Comparison of ENCODE assay signal across 14 cellular contexts in the genomic region with DNA sequence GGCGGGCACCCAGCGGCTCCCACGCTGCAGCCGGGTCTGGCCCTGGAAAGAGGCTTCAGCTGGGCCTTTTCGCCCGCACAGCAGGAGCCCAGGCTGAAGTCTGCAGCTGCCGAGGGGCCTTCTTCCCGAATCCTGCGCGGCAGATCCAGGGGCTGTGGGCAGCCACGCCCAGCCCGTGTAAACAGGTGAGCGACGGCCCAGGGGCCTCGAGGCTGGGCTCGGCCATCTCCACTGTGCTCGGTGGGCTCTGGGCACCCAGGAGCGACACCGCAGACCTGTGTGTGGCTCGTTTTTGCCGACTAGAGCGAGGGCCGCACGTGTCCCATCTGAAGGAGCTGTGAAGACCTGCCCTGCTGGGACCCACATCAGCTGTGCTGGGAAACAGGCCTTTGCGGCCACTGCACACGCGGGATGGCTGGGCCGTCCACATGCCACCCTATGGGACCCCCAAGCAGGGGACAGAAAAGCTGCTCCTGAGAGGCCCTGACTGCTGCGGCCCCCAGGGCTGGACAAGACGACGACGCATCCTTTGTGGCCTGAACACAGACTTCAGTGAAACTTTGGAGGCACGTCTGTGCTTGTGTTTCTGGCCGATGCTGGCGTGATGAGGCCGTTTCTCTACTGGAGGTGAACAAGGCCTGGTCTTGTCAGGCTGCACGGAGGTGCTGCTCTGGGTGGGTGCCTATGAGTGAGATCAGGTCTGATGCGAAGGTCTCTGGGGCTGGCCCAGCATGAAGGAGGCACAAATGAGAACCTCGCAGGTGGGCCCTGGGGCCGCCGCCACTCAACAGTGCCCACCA. TPM values are rescaled to one million over a fixed set of nuclear protein-coding genes. Genes with fewer than 3 reads are reported as not detected.
A peak's percentile ranks its signal among the peaks of the same experiment; 100 is the strongest.
DNase-seq lines count a peak whose midpoint lies in the region; ATAC-seq, FAIRE-seq and TF ChIP-seq lines count a peak whose summit lies in the region.
"Had no signal": no experiment of that assay in that cellular context is flagged by ENCODE, and none has a peak within 500 bp of the region (broad histone marks: within the 10 kb centered on the region; RNA-seq: fewer than 3 reads in every experiment).

No MANE protein-coding gene starts in this region.

- no peak overlapping the region for H3K4me2 ChIP-seq in H1 (ENCODE audit: insufficient read depth in 1 of 2, low read depth in 2 of 2, low read length in 2 of 2)
- no peak overlapping the region for H3K4me2 ChIP-seq in keratinocyte (ENCODE audit: control insufficient read depth, extremely low read depth, insufficient read depth, low read depth, low read length)

- FAIRE-seq in H1 (lab: Jason Lieb, UNC) (no peak), keratinocyte (lab: Jason Lieb, UNC) (peak; percentile 86), small intestine (lab: Jason Lieb, UNC) (no peak)
- FAIRE-seq: D721Med, G401.6 had no signal

- POLR2A ChIA-PET in H1 (lab: Charles Lee; ENCODE audit: partially characterized antibody): interaction anchor here (0.6 to 9.0 kb wide), 5 partner anchors 7 to 339 kb away, joined by 3 to 77 read pairs (median 3); partner anchors contain the start of gene APRT
- POLR2A ChIA-PET in GM10248 (lab: Yijun Ruan, JAX): no interaction called here

- H3K14ac ChIP-seq in H1 (ENCODE audit: insufficient read length): no peak overlapping the region

- H3K4me3 ChIP-seq in NT2/D1 (ENCODE audit: insufficient read length, low read depth) (no peak overlapping the region), H1 (ENCODE audit: extremely low read depth in 1 of 4, insufficient read depth in 2 of 4, low read depth in 3 of 4, low read length in 4 of 4) (no peak overlapping the region), keratinocyte (ENCODE audit: control insufficient read depth in 2 of 3, extremely low read depth in 1 of 3, insufficient read depth in 2 of 3, low read depth in 1 of 3, low read length in 3 of 3) (no peak overlapping the region), small intestine (ENCODE audit: low read depth in 1 of 2, low read length in 2 of 2) (no peak overlapping the region)
- H3K4me3 ChIP-seq: BLaER1 treated with 17β-estradiol and CSF1 and Interleukin-3, amounts not matched to agents 10 nM and 100 nM; HAP-1 had no signal

- CTCF ChIA-PET in H1 (lab: Charles Lee; ENCODE audit: partially characterized antibody) (interaction anchor here (0.5 to 5.7 kb wide), 15 partner anchors 29 to 408 kb away, joined by 3 to 29 read pairs (median 4); partner anchors contain the start of genes GALNS, SLC22A31 and TRAPPC2L), GM10248 (lab: Yijun Ruan, JAX) (interaction anchor here (0.8 to 3.0 kb wide), 8 partner anchors 12 to 399 kb away, joined by 3 to 16 read pairs (median 3); no protein-coding TSS in a partner anchor)

- no peaks in the 10 kb centered on the region for H3K27me3 ChIP-seq in NT2/D1 (ENCODE audit: insufficient read depth, insufficient read length)
- no peaks in the 10 kb centered on the region for H3K27me3 ChIP-seq in H1 (replicated peaks in 1 of 4; ENCODE audit: control insufficient read depth in 3 of 4, extremely low read depth in 1 of 4, insufficient read depth in 3 of 4, low read length in 3 of 4)
- H3K27me3 ChIP-seq in keratinocyte (ENCODE audit: control insufficient read depth, extremely low read depth, insufficient read depth, low read length): no peaks in the 10 kb centered on the region
- H3K27me3 ChIP-seq in small intestine (ENCODE audit: control insufficient read depth in 2 of 2, insufficient read depth in 2 of 2, low read length in 2 of 2): no peaks in the 10 kb centered on the region
- H3K27me3 ChIP-seq: BLaER1 treated with 17β-estradiol and CSF1 and Interleukin-3, amounts not matched to agents 10 nM and 100 nM had no signal

- H3K36me3 ChIP-seq in NT2/D1 (ENCODE audit: insufficient read depth, insufficient read length, low read length) (peaks cover 18% of the 10 kb centered on the region), H1 (ENCODE audit: control insufficient read depth in 2 of 4, insufficient read depth in 4 of 4, low read length in 3 of 4) (no peaks in the 10 kb centered on the region), keratinocyte (ENCODE audit: control insufficient read depth in 2 of 2, extremely low read depth in 1 of 2, insufficient read depth in 2 of 2, low read length in 2 of 2) (peaks cover 0 to 4% of the 10 kb centered on the region in 2 experiments), small intestine (ENCODE audit: control insufficient read depth in 2 of 2, insufficient read depth in 2 of 2, low read length in 2 of 2) (peaks cover 0 to 2% of the 10 kb centered on the region in 2 donors)
- H3K36me3 ChIP-seq: HAP-1 had no signal

- TF ChIP-seq POLR2A in H1 (IDR thresholded peaks at IDR 0.05; ENCODE audit: control extremely low read depth in 1 of 2, low read depth in 2 of 2, low read length in 2 of 2): no peak

- no peak overlapping the region for H4K5ac ChIP-seq in H1 (ENCODE audit: insufficient read length, low read depth, low read length)

- H2BK120ac ChIP-seq in H1 (replicated peaks; ENCODE audit: low read depth, low read length): no peak overlapping the region

- TF ChIP-seq CTCF in H1 (IDR thresholded peaks at IDR 0.05; ENCODE audit: control extremely low read depth in 1 of 3, insufficient read depth in 1 of 3, low read depth in 1 of 3, low read length in 3 of 3) (no peak), keratinocyte (optimal IDR thresholded peaks at IDR 0.05 in 1 of 3, IDR thresholded peaks at IDR 0.05 in 1 of 3, conservative IDR thresholded peaks at IDR 0.05 in 1 of 3; ENCODE audit: extremely low read depth in 1 of 3, insufficient read depth in 2 of 3, low read length in 3 of 3) (no peak), GM10248 (IDR thresholded peaks at IDR 0.05; ENCODE audit: control extremely low read depth, extremely low read depth, low read depth, missing control alignments) (no peak)

- no peak overlapping the region for H3K4ac ChIP-seq in H1 (replicated peaks; ENCODE audit: insufficient read length, low read depth, low read length)

- no peaks in the 10 kb centered on the region for H3K9me1 ChIP-seq in keratinocyte (ENCODE audit: control insufficient read depth, extremely low read depth, insufficient read depth, low read length)

- H3K4me1 ChIP-seq in NT2/D1 (ENCODE audit: insufficient read depth, insufficient read length) (peaks cover 16% of the 10 kb centered on the region), H1 (replicated peaks in 1 of 4; ENCODE audit: control insufficient read depth in 3 of 4, insufficient read depth in 4 of 4, low read length in 3 of 4) (no peaks in the 10 kb centered on the region; a peak in 1 of 7 replicates), keratinocyte (ENCODE audit: control insufficient read depth, extremely low read depth, insufficient read depth, low read length) (peaks cover 17% of the 10 kb centered on the region), small intestine (ENCODE audit: control insufficient read depth in 2 of 2, insufficient read depth in 1 of 2, low read depth in 1 of 2, low read length in 1 of 2) (no peaks in the 10 kb centered on the region)

- H2BK20ac ChIP-seq in H1 (ENCODE audit: low read length): 0 out of 2 replicates have a peak overlapping the region, but pooled peaks have one; percentile 18

- peak overlapping the region; percentile 24; the same call in 1 of the 2 replicates for H2AK5ac ChIP-seq in H1 (ENCODE audit: low read depth, low read length)

- no peak overlapping the region; the same call in 1 of the 2 replicates for H4K8ac ChIP-seq in H1 (ENCODE audit: extremely low read depth, insufficient read depth, low read length)

- H3K56ac ChIP-seq in H1 (replicated peaks; ENCODE audit: insufficient read length, low read depth, low read length): no peak overlapping the region

- peaks cover 2% of the 10 kb centered on the region; the same call in 1 of the 2 replicates for H3K23me2 ChIP-seq in H1 (ENCODE audit: low read depth, low read length)

- TF ChIP-seq RAD21 in H1 (IDR thresholded peaks at IDR 0.05 in 1 of 2, conservative IDR thresholded peaks at IDR 0.05 in 1 of 2; ENCODE audit: low read depth in 2 of 2, low read length in 2 of 2): no peak

- no peak overlapping the region for H3K18ac ChIP-seq in H1 (ENCODE audit: extremely low read depth, low read length)

- ATAC-seq in HG03457 (IDR thresholded peaks at IDR 0.05; ENCODE audit: unreplicated experiment): no peak

- peak; percentile 58 for DNase-seq in COLO668 (lab: John Stamatoyannopoulos, UW; ENCODE audit: unreplicated experiment)
- no peak for DNase-seq in NT2/D1 (ENCODE audit: low read depth, low spot score)
- no peak for DNase-seq in H1 (ENCODE audit: low read depth in 1 of 2, low spot score in 2 of 2)
- no peak for DNase-seq in keratinocyte (ENCODE audit: low read depth, low spot score)
- DNase-seq in GOT3 (lab: John Stamatoyannopoulos, UW): no peak
- no peak for DNase-seq in small intestine
- DNase-seq in GM10248 (ENCODE audit: extremely low spot score): no peak

- H2BK15ac ChIP-seq in H1 (ENCODE audit: low read length): peak overlapping the region; percentile 92; the same call in 1 of the 2 replicates

- H2BK5ac ChIP-seq in H1 (ENCODE audit: low read depth, low read length): peak overlapping the region; percentile 35; the same call in 1 of the 2 replicates

- no peaks in the 10 kb centered on the region for H3K79me1 ChIP-seq in H1 (ENCODE audit: low read depth, low read length)

- H3K9me3 ChIP-seq in NT2/D1 (ENCODE audit: insufficient read depth, low read length) (no peaks in the 10 kb centered on the region), H1 (ENCODE audit: insufficient read depth in 2 of 2, low read depth in 1 of 2, low read length in 1 of 2) (no peaks in the 10 kb centered on the region), keratinocyte (ENCODE audit: control insufficient read depth, low read depth, low read length) (no peaks in the 10 kb centered on the region), small intestine (ENCODE audit: control insufficient read depth, low read depth) (no peaks in the 10 kb centered on the region)
- H3K9me3 ChIP-seq: Caco-2, HAP-1 had no signal

- 91% methylated on average over 39 of the region's 41 CpGs; no CpG with 5 or more reads in 1 of the 2 experiments for WGBS in H1 (ENCODE audit: extremely low coverage in 1 of 2, insufficient coverage in 1 of 2, insufficient read length in 1 of 2, insufficient replicate concordance in 2 of 2, low coverage in 1 of 2, low lambda C conversion rate in 2 of 2, missing lambda C conversion rate in 1 of 2), 2 experiments
- WGBS in small intestine, 3 donors: 80 to 85% (median 83%) methylated on average over 35 to 41 of the region's 41 CpGs

- TF ChIP-seq EP300 in H1 (IDR thresholded peaks at IDR 0.05; ENCODE audit: borderline replicate concordance in 1 of 2, low read depth in 2 of 2, low read length in 2 of 2): no peak

- H4K20me1 ChIP-seq in H1 (replicated peaks in 1 of 2; ENCODE audit: control insufficient read depth in 1 of 2, insufficient read depth in 2 of 2, low read length in 2 of 2): peaks cover 0 to 3% of the 10 kb centered on the region in 2 experiments
- no peaks in the 10 kb centered on the region for H4K20me1 ChIP-seq in keratinocyte (ENCODE audit: control insufficient read depth, extremely low read depth, insufficient read depth, low read length)

- H3K9ac ChIP-seq in NT2/D1 (ENCODE audit: insufficient read length, low read depth) (peak overlapping the region; percentile 32), H1 (replicated peaks in 1 of 4; ENCODE audit: extremely low read depth in 1 of 4, low read depth in 3 of 4, low read length in 3 of 4) (no peak overlapping the region; a peak in 1 of 7 replicates), keratinocyte (ENCODE audit: control insufficient read depth, extremely low read depth, insufficient read depth, low read length) (peak overlapping the region; percentile 33)

- no peaks in the 10 kb centered on the region for H3K79me2 ChIP-seq in H1 (ENCODE audit: control insufficient read depth in 1 of 2, insufficient read depth in 2 of 2, low read length in 2 of 2)
- no peaks in the 10 kb centered on the region for H3K79me2 ChIP-seq in keratinocyte (ENCODE audit: control insufficient read depth, insufficient read depth, low read length)

- no peak overlapping the region for H4K91ac ChIP-seq in H1 (replicated peaks; ENCODE audit: insufficient read length, low read length)

- dilution Hi-C loops in keratinocyte (cut with MboI; ENCODE audit: extremely low pct_ligation_motif_present, low sequenced_read_pairs): no loop called here

- H3K23ac ChIP-seq in H1 (ENCODE audit: insufficient read length): no peak overlapping the region

- no peak overlapping the region for H2AFZ ChIP-seq in H1 (ENCODE audit: low read length)
- no peak overlapping the region for H2AFZ ChIP-seq in keratinocyte (ENCODE audit: control insufficient read depth, low read length)

- no peak overlapping the region for H2BK12ac ChIP-seq in H1 (ENCODE audit: low read depth, low read length)

- no peak overlapping the region for H3K27ac ChIP-seq in H1 (ENCODE audit: low read depth, low read length)
- H3K27ac ChIP-seq in keratinocyte (ENCODE audit: control insufficient read depth, insufficient read depth, low read length): no peak overlapping the region
- H3K27ac ChIP-seq in small intestine (ENCODE audit: low read depth in 1 of 2, low read length in 1 of 2): no peak overlapping the region
- H3K27ac ChIP-seq: HL-60 had no signal

RNA-seq across cellular contexts. Expression of gene APRT, which starts 5.2 kb away (rescaled TPM):
- 221 and 244 TPM in 2 replicates for total RNA-seq in H1 (2021; fragmentation: NEBNext Ultra II Directional; extraction: Animal tissue kit (Norgen Biotek cat#: 25700))
- polyA plus RNA-seq in H1 (2011; rRNA removed) (267 and 272 TPM in 2 replicates), keratinocyte (91.4 to 177 TPM (median 106 TPM) in 3 replicates), small intestine (100 to 1,000 TPM; 197 to 255 (median 247) TPM)
- 183 TPM for polyA plus RNA-seq in H1 (2011; cell fraction: cytosol; rRNA removed)
- polyA plus RNA-seq in H1 (2011; cell fraction: nucleus; rRNA removed): 229 TPM
- polyA plus RNA-seq in H1 (2012, experiment 1 of 2): 277 to 336 TPM (median 307 TPM) in 4 replicates
- polyA plus RNA-seq in H1 (2012, experiment 2 of 2): 319 TPM
- 268 TPM for polyA plus RNA-seq in H1 (2013, experiment 1 of 2)
- 292 TPM for polyA plus RNA-seq in H1 (2013, experiment 2 of 2)
- 35.1 and 46.4 TPM in 2 replicates for polyA minus RNA-seq in H1 (2011; rRNA and poly(A)+ RNA removed)
- polyA minus RNA-seq in H1 (2011; cell fraction: cytosol; rRNA and poly(A)+ RNA removed): 153 TPM
- 113 TPM for polyA minus RNA-seq in H1 (2011; cell fraction: nucleus; rRNA and poly(A)+ RNA removed)
- polyA plus RNA-seq in keratinocyte (2011; ENCODE audit: low read depth): 25.2 TPM
- 51.1 and 112 TPM in 2 replicates for polyA plus RNA-seq in keratinocyte (2011; cell fraction: cytosol; rRNA removed)
- polyA plus RNA-seq in keratinocyte (2011; cell fraction: nucleus; rRNA removed): 49.9 and 72.8 TPM in 2 replicates
- polyA plus RNA-seq in keratinocyte (2012; ENCODE audit: low replicate concordance): 135 and 217 TPM in 2 replicates
- 26.0 to 61.0 TPM (median 48.4 TPM) in 3 replicates for polyA minus RNA-seq in keratinocyte
- 182 TPM for polyA minus RNA-seq in keratinocyte (2011; cell fraction: cytosol; rRNA and poly(A)+ RNA removed)
- 29.3 and 31.1 TPM in 2 replicates for polyA minus RNA-seq in keratinocyte (2011; cell fraction: nucleus; rRNA and poly(A)+ RNA removed)

RNA-seq across cellular contexts. Expression of gene CDT1, which starts 13.3 kb away (rescaled TPM):
- total RNA-seq in H1 (2021; fragmentation: NEBNext Ultra II Directional; extraction: Animal tissue kit (Norgen Biotek cat#: 25700)): 95.4 and 96.5 TPM in 2 replicates
- polyA plus RNA-seq in H1 (2011; rRNA removed) (76.7 and 141 TPM in 2 replicates), keratinocyte (1.0 to 4.9 TPM (median 2.0 TPM) in 3 replicates), small intestine (10 to 100 TPM in 1 of 3 donors, 1 to 10 TPM in 2; 1.1 to 16.7 (median 2.2) TPM)
- polyA plus RNA-seq in H1 (2011; cell fraction: cytosol; rRNA removed): 58.9 TPM
- polyA plus RNA-seq in H1 (2011; cell fraction: nucleus; rRNA removed): 87.0 TPM
- polyA plus RNA-seq in H1 (2012, experiment 1 of 2): 38.0 to 88.5 TPM (median 80.4 TPM) in 4 replicates
- polyA plus RNA-seq in H1 (2012, experiment 2 of 2): 81.9 TPM
- polyA plus RNA-seq in H1 (2013, experiment 1 of 2): 43.2 TPM
- polyA plus RNA-seq in H1 (2013, experiment 2 of 2): 40.8 TPM
- 33.2 and 36.2 TPM in 2 replicates for polyA minus RNA-seq in H1 (2011; rRNA and poly(A)+ RNA removed)
- 144 TPM for polyA minus RNA-seq in H1 (2011; cell fraction: cytosol; rRNA and poly(A)+ RNA removed)
- polyA minus RNA-seq in H1 (2011; cell fraction: nucleus; rRNA and poly(A)+ RNA removed): 89.1 TPM
- 0.10 TPM for polyA plus RNA-seq in keratinocyte (2011; ENCODE audit: low read depth)
- 0.94 and 4.1 TPM in 2 replicates for polyA plus RNA-seq in keratinocyte (2011; cell fraction: cytosol; rRNA removed)
- 0.60 and 1.0 TPM in 2 replicates for polyA plus RNA-seq in keratinocyte (2011; cell fraction: nucleus; rRNA removed)
- polyA plus RNA-seq in keratinocyte (2012; ENCODE audit: low replicate concordance): 0.55 and 7.5 TPM in 2 replicates
- polyA minus RNA-seq in keratinocyte: 0.30 to 9.4 TPM (median 4.0 TPM) in 3 replicates
- 5.9 TPM for polyA minus RNA-seq in keratinocyte (2011; cell fraction: cytosol; rRNA and poly(A)+ RNA removed)
- polyA minus RNA-seq in keratinocyte (2011; cell fraction: nucleus; rRNA and poly(A)+ RNA removed): 1.2 and 2.5 TPM in 2 replicates

RNA-seq across cellular contexts. Expression of gene PIEZO1, which starts 31.9 kb away (rescaled TPM):
- 63.6 and 67.5 TPM in 2 replicates for total RNA-seq in H1 (2021; fragmentation: NEBNext Ultra II Directional; extraction: Animal tissue kit (Norgen Biotek cat#: 25700))
- polyA plus RNA-seq in H1 (2011; rRNA removed) (42.3 and 62.6 TPM in 2 replicates), keratinocyte (62.8 to 136 TPM (median 120 TPM) in 3 replicates), small intestine (10 to 100 TPM; 22.8 to 95.0 (median 27.8) TPM)
- polyA plus RNA-seq in H1 (2011; cell fraction: cytosol; rRNA removed): 43.1 TPM
- 361 TPM for polyA plus RNA-seq in H1 (2011; cell fraction: nucleus; rRNA removed)
- 37.5 to 75.6 TPM (median 65.9 TPM) in 4 replicates for polyA plus RNA-seq in H1 (2012, experiment 1 of 2)
- 43.7 TPM for polyA plus RNA-seq in H1 (2012, experiment 2 of 2)
- polyA plus RNA-seq in H1 (2013, experiment 1 of 2): 76.1 TPM
- polyA plus RNA-seq in H1 (2013, experiment 2 of 2): 73.2 TPM
- polyA minus RNA-seq in H1 (2011; rRNA and poly(A)+ RNA removed): 19.7 and 34.2 TPM in 2 replicates
- polyA minus RNA-seq in H1 (2011; cell fraction: cytosol; rRNA and poly(A)+ RNA removed): 33.0 TPM
- 63.0 TPM for polyA minus RNA-seq in H1 (2011; cell fraction: nucleus; rRNA and poly(A)+ RNA removed)
- 56.5 TPM for polyA plus RNA-seq in keratinocyte (2011; ENCODE audit: low read depth)
- polyA plus RNA-seq in keratinocyte (2011; cell fraction: cytosol; rRNA removed): 29.9 and 72.0 TPM in 2 replicates
- 489 and 583 TPM in 2 replicates for polyA plus RNA-seq in keratinocyte (2011; cell fraction: nucleus; rRNA removed)
- polyA plus RNA-seq in keratinocyte (2012; ENCODE audit: low replicate concordance): 161 and 179 TPM in 2 replicates
- polyA minus RNA-seq in keratinocyte: 202 to 895 TPM (median 206 TPM) in 3 replicates
- 161 TPM for polyA minus RNA-seq in keratinocyte (2011; cell fraction: cytosol; rRNA and poly(A)+ RNA removed)
- 459 and 543 TPM in 2 replicates for polyA minus RNA-seq in keratinocyte (2011; cell fraction: nucleus; rRNA and poly(A)+ RNA removed)

RNA-seq across cellular contexts. Expression of gene GALNS, which starts 39.8 kb away (rescaled TPM):
- total RNA-seq in H1 (2021; fragmentation: NEBNext Ultra II Directional; extraction: Animal tissue kit (Norgen Biotek cat#: 25700)): 17.8 and 22.4 TPM in 2 replicates
- polyA plus RNA-seq in H1 (2011; rRNA removed): 8.9 and 12.7 TPM in 2 replicates
- polyA plus RNA-seq in H1 (2011; cell fraction: cytosol; rRNA removed): 9.8 TPM
- polyA plus RNA-seq in H1 (2011; cell fraction: nucleus; rRNA removed): 28.1 TPM
- polyA plus RNA-seq in H1 (2012, experiment 1 of 2): 15.7 to 17.2 TPM (median 16.7 TPM) in 4 replicates
- polyA plus RNA-seq in H1 (2012, experiment 2 of 2): 11.6 TPM
- 14.6 TPM for polyA plus RNA-seq in H1 (2013, experiment 1 of 2)
- 15.0 TPM for polyA plus RNA-seq in H1 (2013, experiment 2 of 2)
- 7.5 and 10.5 TPM in 2 replicates for polyA minus RNA-seq in H1 (2011; rRNA and poly(A)+ RNA removed)
- 10.6 TPM for polyA minus RNA-seq in H1 (2011; cell fraction: cytosol; rRNA and poly(A)+ RNA removed)
- 22.3 TPM for polyA minus RNA-seq in H1 (2011; cell fraction: nucleus; rRNA and poly(A)+ RNA removed)
- polyA plus RNA-seq in keratinocyte: 8.3 to 9.6 TPM (median 9.3 TPM) in 3 replicates
- 13.2 TPM for polyA plus RNA-seq in keratinocyte (2011; ENCODE audit: low read depth)
- 7.0 and 11.7 TPM in 2 replicates for polyA plus RNA-seq in keratinocyte (2011; cell fraction: cytosol; rRNA removed)
- 21.4 and 36.8 TPM in 2 replicates for polyA plus RNA-seq in keratinocyte (2011; cell fraction: nucleus; rRNA removed)
- 17.3 and 19.2 TPM in 2 replicates for polyA plus RNA-seq in keratinocyte (2012; ENCODE audit: low replicate concordance)
- polyA minus RNA-seq in keratinocyte: 7.8 to 20.3 TPM (median 9.1 TPM) in 3 replicates
- polyA minus RNA-seq in keratinocyte (2011; cell fraction: cytosol; rRNA and poly(A)+ RNA removed): 11.5 TPM
- 15.1 and 19.1 TPM in 2 replicates for polyA minus RNA-seq in keratinocyte (2011; cell fraction: nucleus; rRNA and poly(A)+ RNA removed)
- 10 to 100 TPM; 28.3 to 35.4 (median 32.4) TPM for polyA plus RNA-seq in small intestine

RNA-seq across cellular contexts. Expression of gene TRAPPC2L, which starts 40.0 kb away (rescaled TPM):
- total RNA-seq in H1 (2021; fragmentation: NEBNext Ultra II Directional; extraction: Animal tissue kit (Norgen Biotek cat#: 25700)): 94.0 and 98.7 TPM in 2 replicates
- polyA plus RNA-seq in H1 (2011; rRNA removed): 113 and 133 TPM in 2 replicates
- polyA plus RNA-seq in H1 (2011; cell fraction: cytosol; rRNA removed): 98.2 TPM
- 131 TPM for polyA plus RNA-seq in H1 (2011; cell fraction: nucleus; rRNA removed)
- polyA plus RNA-seq in H1 (2012, experiment 1 of 2): 129 to 276 TPM (median 222 TPM) in 4 replicates
- polyA plus RNA-seq in H1 (2012, experiment 2 of 2): 213 TPM
- 84.6 TPM for polyA plus RNA-seq in H1 (2013, experiment 1 of 2)
- 84.6 TPM for polyA plus RNA-seq in H1 (2013, experiment 2 of 2)
- polyA minus RNA-seq in H1 (2011; rRNA and poly(A)+ RNA removed): 61.8 and 63.2 TPM in 2 replicates
- polyA minus RNA-seq in H1 (2011; cell fraction: cytosol; rRNA and poly(A)+ RNA removed): 31.9 TPM
- polyA minus RNA-seq in H1 (2011; cell fraction: nucleus; rRNA and poly(A)+ RNA removed): 47.8 TPM
- polyA plus RNA-seq in keratinocyte: 49.5 to 170 TPM (median 139 TPM) in 3 replicates
- polyA plus RNA-seq in keratinocyte (2011; ENCODE audit: low read depth): 58.1 TPM
- polyA plus RNA-seq in keratinocyte (2011; cell fraction: cytosol; rRNA removed): 71.4 and 80.1 TPM in 2 replicates
- polyA plus RNA-seq in keratinocyte (2011; cell fraction: nucleus; rRNA removed): 33.8 and 39.0 TPM in 2 replicates
- 93.5 and 143 TPM in 2 replicates for polyA plus RNA-seq in keratinocyte (2012; ENCODE audit: low replicate concordance)
- polyA minus RNA-seq in keratinocyte: 47.0 to 51.3 TPM (median 47.3 TPM) in 3 replicates
- polyA minus RNA-seq in keratinocyte (2011; cell fraction: cytosol; rRNA and poly(A)+ RNA removed): 39.1 TPM
- polyA minus RNA-seq in keratinocyte (2011; cell fraction: nucleus; rRNA and poly(A)+ RNA removed): 8.4 and 8.5 TPM in 2 replicates
- polyA plus RNA-seq in small intestine: 10 to 100 TPM; 46.6 to 84.8 (median 60.6) TPM

Comparison
In these comparisons a context has a peak if more than half of its experiments do, and no peak if none do; other contexts are left out.
1. H3K9ac ChIP-seq: peak in NT2/D1 (single experiment) and keratinocyte (single experiment); none in H1 (0 of 4).